Comparison of ENCODE assay signal across 26 cellular contexts in genomic region chr11:61996933-61997332, GRCh38. TPM values are rescaled to one million over a fixed set of nuclear protein-coding genes. Genes with fewer than 3 reads are reported as not detected.
DNase-seq lines count a peak whose midpoint lies in the region; ATAC-seq and TF ChIP-seq lines count a peak whose summit lies in the region.
"Had no signal": no experiment of that assay in that cellular context is flagged by ENCODE, and none has a peak within 500 bp of the region (broad histone marks: within the 10 kb centered on the region; RNA-seq: fewer than 3 reads in every experiment).

No MANE protein-coding gene starts in this region.

- H2BK120ac ChIP-seq in H9 (ENCODE audit: low read depth, low read length, poor library complexity, severe bottlenecking), result no peak overlapping the region
- H2BK120ac ChIP-seq in mesendoderm (ENCODE audit: low read depth, low read length), result no peak overlapping the region

- ATAC-seq in GM19035 (IDR thresholded peaks at IDR 0.05; ENCODE audit: unreplicated experiment) (no peak), HG02571 (IDR thresholded peaks at IDR 0.05; ENCODE audit: unreplicated experiment) (no peak)
- ATAC-seq: activated CD4-positive, CD25-positive, alpha-beta regulatory T cell treated with anti-CD3 and anti-CD28 coated beads, Interleukin-2, amount 50 U/mL, for 24 hours; heart left ventricle; stimulated activated naive CD8-positive, alpha-beta T cell treated with anti-CD3 and anti-CD28 coated beads, Interleukin-15, Interleukin-2, amounts not matched to agents 100 U/mL and 50 U/mL, for 24 hours had no signal

- no peak overlapping the region for H3K4me2 ChIP-seq in H9 (ENCODE audit: insufficient read depth, insufficient read length, low read length)
- H3K4me2 ChIP-seq in mesendoderm (ENCODE audit: low read length), result no peak overlapping the region
- H3K4me2 ChIP-seq: BLaER1 had no signal

- H3K9me3 ChIP-seq in H9 (ENCODE audit: control insufficient read depth, low read depth, low read length), result no peaks in the 10 kb centered on the region

- TF ChIP-seq CTCF in H9 (conservative IDR thresholded peaks at IDR 0.05), result peak; percentile 41; the same call in 2 of the 3 replicates

- H4K20me1 ChIP-seq in H9 (ENCODE audit: control insufficient read depth, insufficient read depth, insufficient read length), result no peaks in the 10 kb centered on the region
- H4K20me1 ChIP-seq: BLaER1 had no signal

- no peak overlapping the region for H2BK20ac ChIP-seq in H9 (ENCODE audit: low read depth, low read length, poor library complexity, severe bottlenecking)

- H3K4me1 ChIP-seq in H9 (ENCODE audit: insufficient read depth, low read length) (no peaks in the 10 kb centered on the region), mesendoderm (ENCODE audit: control insufficient read depth, low read depth, low read length) (no peaks in the 10 kb centered on the region)
- H3K4me1 ChIP-seq: BLaER1, heart left ventricle, tibial artery had no signal

- no peak overlapping the region for H3K18ac ChIP-seq in H9 (ENCODE audit: insufficient read length, low read depth, low read length)
- H3K18ac ChIP-seq in mesendoderm (ENCODE audit: low read length), result no peak overlapping the region

- H3K27me3 ChIP-seq in H9 (ENCODE audit: insufficient read depth, low read length) (no peaks in the 10 kb centered on the region), mesendoderm (ENCODE audit: insufficient read depth, low read length, poor library complexity) (no peaks in the 10 kb centered on the region)
- H3K27me3 ChIP-seq: BLaER1, heart left ventricle, tibial artery had no signal

- peak overlapping the region; percentile 17 for H4K5ac ChIP-seq in H9 (ENCODE audit: insufficient read length, low read depth, low read length)
- no peak overlapping the region for H4K5ac ChIP-seq in mesendoderm (ENCODE audit: low read length)

- H3K14ac ChIP-seq in H9 (ENCODE audit: insufficient read depth, low read length), result no peak overlapping the region

- H2BK5ac ChIP-seq in H9 (ENCODE audit: insufficient read length, low read length) (no peak overlapping the region), mesendoderm (ENCODE audit: low read length) (no peak overlapping the region)

- H3K4ac ChIP-seq in H9 (ENCODE audit: low read depth, low read length) (no peak overlapping the region), mesendoderm (ENCODE audit: low read depth, low read length) (no peak overlapping the region)

- H3K23ac ChIP-seq in H9 (ENCODE audit: insufficient read length, low read depth, low read length) (no peak overlapping the region), mesendoderm (ENCODE audit: low read length) (no peak overlapping the region)

- peaks cover 2% of the 10 kb centered on the region; the same call in 1 of the 2 replicates for H3K27me3 Mint-ChIP-seq in H9 (ENCODE audit: low read depth)
- H3K27me3 Mint-ChIP-seq: activated CD4-positive, alpha-beta memory T cell treated with anti-CD3 and anti-CD28 coated beads for 36 hours; activated naive CD8-positive, alpha-beta T cell had no signal

- no peak overlapping the region for H3K9ac ChIP-seq in H9 (ENCODE audit: extremely low read depth, insufficient read length, low read length)
- no peak overlapping the region for H3K9ac ChIP-seq in mesendoderm (ENCODE audit: low read length)
- H3K9ac ChIP-seq: BLaER1 had no signal

- DNase-seq in H9 (peak; percentile 79), globus pallidus (ENCODE audit: low spot score) (peak; percentile 96), mesendoderm (peak; percentile 25), amniotic stem cell (lab: John Stamatoyannopoulos, UW) (no peak)
- DNase-seq: ACHN; activated CD4-positive, alpha-beta memory T cell treated with anti-CD3 and anti-CD28 coated beads for 36 hours; activated CD8-positive, alpha-beta memory T cell treated with anti-CD3 and anti-CD28 coated beads, Interleukin-2, amount 50 U/mL, for 48 hours; COR-L47; DMS53; GDM1; HCEC 1CT; heart left ventricle; mesenchymal stem cell; NCI-H1417 treated with DMSO at 0.1 percent for 48 hours; NCI-H2107; NCI-H446 treated with DMSO at 0.1 percent for 48 hours; stimulated activated naive CD8-positive, alpha-beta T cell treated with anti-CD3 and anti-CD28 coated beads, Interleukin-15, Interleukin-2, amounts not matched to agents 100 U/mL and 50 U/mL, for 24 hours; T-helper 1 cell had no signal

- H3T11ph ChIP-seq in H9 (ENCODE audit: low read length), result no peak overlapping the region

- H2AFZ ChIP-seq in H9 (ENCODE audit: low read length), result peak overlapping the region; percentile 74

- peaks cover 1 to 17% (median 14%) of the 10 kb centered on the region in 3 experiments for H3K36me3 Mint-ChIP-seq in H9 (ENCODE audit: insufficient read depth in 1 of 3, low read depth in 3 of 3)

- H3K27ac Mint-ChIP-seq in H9, result peak overlapping the region in 2 of 3 experiments; percentile 52 to 58; a peak in 1 of 7 replicates
- H3K27ac Mint-ChIP-seq: activated CD4-positive, alpha-beta memory T cell treated with anti-CD3 and anti-CD28 coated beads for 36 hours; activated naive CD8-positive, alpha-beta T cell had no signal

- H4K8ac ChIP-seq in H9 (replicated peaks; ENCODE audit: insufficient read length, low read depth, low read length), result no peak overlapping the region
- no peak overlapping the region for H4K8ac ChIP-seq in mesendoderm (ENCODE audit: low read depth, low read length)

- H3K36me3 ChIP-seq in mesendoderm (ENCODE audit: control insufficient read depth, insufficient read depth, low read length), result no peaks in the 10 kb centered on the region
- H3K36me3 ChIP-seq: BLaER1, heart left ventricle, tibial artery had no signal

- H3K27ac ChIP-seq in H9 (ENCODE audit: insufficient read length, low read depth, low read length), result no peak overlapping the region
- no peak overlapping the region for H3K27ac ChIP-seq in mesendoderm (ENCODE audit: low read depth, low read length)
- peak overlapping the region; percentile 86 for H3K27ac ChIP-seq in temporal lobe (ENCODE audit: low read depth, low read length)
- H3K27ac ChIP-seq: BLaER1, heart left ventricle, RWPE1, tibial artery had no signal

- H3K4me3 ChIP-seq in mesendoderm (ENCODE audit: low read length), result no peak overlapping the region
- H3K4me3 ChIP-seq: BLaER1, heart left ventricle, tibial artery had no signal

- H2AK5ac ChIP-seq in H9 (ENCODE audit: insufficient read length, low read length) (no peak overlapping the region), mesendoderm (ENCODE audit: low read length) (no peak overlapping the region)

- H3K56ac ChIP-seq in H9 (ENCODE audit: insufficient read length, low read depth, low read length) (no peak overlapping the region), mesendoderm (ENCODE audit: low read length) (no peak overlapping the region)

- no peak overlapping the region for H2BK12ac ChIP-seq in H9 (ENCODE audit: insufficient read length, low read depth, low read length)

- H3K23me2 ChIP-seq in H9 (ENCODE audit: insufficient read length, low read depth, low read length, poor library complexity, severe bottlenecking), result no peaks in the 10 kb centered on the region

- H3K79me2 ChIP-seq in H9 (ENCODE audit: insufficient read depth, low read length) (no peaks in the 10 kb centered on the region), mesendoderm (ENCODE audit: control insufficient read depth, insufficient read depth, low read length) (no peaks in the 10 kb centered on the region)

- H4K91ac ChIP-seq in H9 (ENCODE audit: insufficient read length, low read depth, low read length), result no peak overlapping the region

- WGBS in H9 (ENCODE audit: extremely low coverage, insufficient read length, low lambda C conversion rate), result no CpG with 5 or more reads among the region's 4 CpGs
- WGBS in mesendoderm (ENCODE audit: extremely low coverage, insufficient coverage, low lambda C conversion rate), result no CpG with 5 or more reads among the region's 4 CpGs

- peaks cover 17 to 22% of the 10 kb centered on the region in 2 experiments for H3K9me3 Mint-ChIP-seq in H9

- no peak overlapping the region for H3K4me3 Mint-ChIP-seq in H9
- H3K4me3 Mint-ChIP-seq: activated CD4-positive, alpha-beta memory T cell treated with anti-CD3 and anti-CD28 coated beads for 36 hours; activated naive CD8-positive, alpha-beta T cell had no signal

- H3K79me1 ChIP-seq in H9 (ENCODE audit: insufficient read depth, low read depth, low read length, poor library complexity, severe bottlenecking) (no peaks in the 10 kb centered on the region), mesendoderm (ENCODE audit: low read length) (no peaks in the 10 kb centered on the region)

- peaks cover 13 to 23% of the 10 kb centered on the region in 2 experiments for H3K4me1 Mint-ChIP-seq in H9

- H2BK15ac ChIP-seq in H9 (ENCODE audit: low read depth, low read length), result no peak overlapping the region
- no peak overlapping the region for H2BK15ac ChIP-seq in mesendoderm (replicated peaks; ENCODE audit: low read depth)

RNA-seq across cellular contexts. Expression of gene FTH1, which starts 29.5 kb away (rescaled TPM):
- total RNA-seq in H9 (2021) (1,505 and 1,558 TPM in 2 replicates), temporal lobe (649 TPM)
- polyA plus RNA-seq in mesendoderm (2013, experiment 1 of 2), result 1,625 TPM
- 1,633 TPM for polyA plus RNA-seq in mesendoderm (2013, experiment 2 of 2)

RNA-seq across cellular contexts. Expression of gene BEST1, which starts 46.8 kb away (rescaled TPM):
- 0.18 and 0.24 TPM in 2 replicates for total RNA-seq in H9 (2021)
- polyA plus RNA-seq in mesendoderm (2013, experiment 1 of 2), result 0.20 TPM
- polyA plus RNA-seq in mesendoderm (2013, experiment 2 of 2), result 0.28 TPM
- total RNA-seq in temporal lobe, result 0.49 TPM
